ENCODE assay signal across 17 cellular contexts in genomic region chr14:91834571-91834970, GRCh38. TPM values are rescaled to one million over a fixed set of nuclear protein-coding genes. Genes with fewer than 3 reads are reported as not detected.
DNase-seq lines count a peak whose midpoint lies in the region; ATAC-seq, FAIRE-seq and TF ChIP-seq lines count a peak whose summit lies in the region.
"Had no signal": no experiment of that assay in that cellular context is flagged by ENCODE, and none has a peak within 500 bp of the region (broad histone marks: within the 10 kb centered on the region; RNA-seq: fewer than 3 reads in every experiment).

No MANE protein-coding gene starts in this region.

- H3K36me3 Mint-ChIP-seq in activated T-cell treated with anti-CD3 and anti-CD28 coated beads, Interleukin-2, amount 50 U/mL, for 72 hours (ENCODE audit: insufficient read depth in 2 of 2) = no peaks in the 10 kb centered on the region
- no peaks in the 10 kb centered on the region for H3K36me3 Mint-ChIP-seq in activated T-cell treated with anti-CD3 and anti-CD28 coated beads, Interleukin-2, amount 50 U/mL, for 24 hours (ENCODE audit: low read depth)
- H3K36me3 Mint-ChIP-seq in T-helper 17 cell (ENCODE audit: low read depth) (peaks cover 8% of the 10 kb centered on the region), memory B cell (no peaks in the 10 kb centered on the region)

- H3K9me3 Mint-ChIP-seq in activated T-cell treated with anti-CD3 and anti-CD28 coated beads, Interleukin-2, amount 50 U/mL, for 72 hours = peaks cover 0 to 3% of the 10 kb centered on the region in 2 donors
- H3K9me3 Mint-ChIP-seq in activated T-cell treated with anti-CD3 and anti-CD28 coated beads, Interleukin-2, amount 50 U/mL, for 24 hours = no peaks in the 10 kb centered on the region
- no peaks in the 10 kb centered on the region for H3K9me3 Mint-ChIP-seq in memory B cell

- no peaks in the 10 kb centered on the region for H3K27me3 Mint-ChIP-seq in activated T-cell treated with anti-CD3 and anti-CD28 coated beads, Interleukin-2, amount 50 U/mL, for 72 hours (ENCODE audit: low read depth)
- no peaks in the 10 kb centered on the region for H3K27me3 Mint-ChIP-seq in activated T-cell treated with anti-CD3 and anti-CD28 coated beads, Interleukin-2, amount 50 U/mL, for 24 hours
- H3K27me3 Mint-ChIP-seq in T-helper 17 cell (no peaks in the 10 kb centered on the region), memory B cell (peaks cover 5% of the 10 kb centered on the region)

- peak overlapping the region; percentile 2 to 92 for H3K4me3 Mint-ChIP-seq in activated T-cell treated with anti-CD3 and anti-CD28 coated beads, Interleukin-2, amount 50 U/mL, for 72 hours
- H3K4me3 Mint-ChIP-seq in activated T-cell treated with anti-CD3 and anti-CD28 coated beads, Interleukin-2, amount 50 U/mL, for 24 hours = no peak overlapping the region
- H3K4me3 Mint-ChIP-seq in T-helper 17 cell (peak overlapping the region; percentile 73), memory B cell (peak overlapping the region; percentile 2)

- ATAC-seq in activated T-cell treated with anti-CD3 and anti-CD28 coated beads, Interleukin-2, amount 50 U/mL, for 72 hours (replicated peaks in 1 of 2) = no peak
- ATAC-seq in T-helper 17 cell (no peak), memory B cell (ENCODE audit: low read depth) (no peak), thoracic aorta (ENCODE audit: insufficient number of reproducible peaks, low FRiP score, low read depth) (no peak), HG03175 (IDR thresholded peaks at IDR 0.05; ENCODE audit: unreplicated experiment) (no peak)
- ATAC-seq: heart left ventricle, Panc1 had no signal

- no peak for FAIRE-seq in H54 (lab: Jason Lieb, UNC)

- no peaks in the 10 kb centered on the region for H3K36me3 ChIP-seq in thoracic aorta
- H3K36me3 ChIP-seq: colonic mucosa, esophagus squamous epithelium, heart left ventricle, sigmoid colon had no signal

- H3K27ac ChIP-seq in thoracic aorta = peak overlapping the region; percentile 9 to 45
- H3K27ac ChIP-seq: colonic mucosa, heart left ventricle had no signal

- TF ChIP-seq POLR2A in H54 (IDR thresholded peaks at IDR 0.05; ENCODE audit: low read depth, low read length) = no peak

- H3K27me3 ChIP-seq in thoracic aorta (replicated peaks; ENCODE audit: insufficient read depth) = no peaks in the 10 kb centered on the region
- H3K27me3 ChIP-seq: colonic mucosa had no signal

- no peak for TF ChIP-seq CTCF in thoracic aorta (IDR thresholded peaks at IDR 0.05)

- H3K4me1 Mint-ChIP-seq in activated T-cell treated with anti-CD3 and anti-CD28 coated beads, Interleukin-2, amount 50 U/mL, for 72 hours (ENCODE audit: low read depth) = peaks cover 53% of the 10 kb centered on the region
- peaks cover 74% of the 10 kb centered on the region for H3K4me1 Mint-ChIP-seq in activated T-cell treated with anti-CD3 and anti-CD28 coated beads, Interleukin-2, amount 50 U/mL, for 24 hours (ENCODE audit: low read depth)
- peaks cover 45% of the 10 kb centered on the region for H3K4me1 Mint-ChIP-seq in T-helper 17 cell
- H3K4me1 Mint-ChIP-seq in memory B cell = peaks cover 26% of the 10 kb centered on the region

- peaks cover 18 to 48% of the 10 kb centered on the region in 2 donors for H3K4me1 ChIP-seq in thoracic aorta (ENCODE audit: control insufficient read depth in 1 of 2, low read depth in 2 of 2)

- H3K9me3 ChIP-seq in T-helper 17 cell (ENCODE audit: control insufficient read depth, low read length, poor library complexity, severe bottlenecking) = no peaks in the 10 kb centered on the region
- H3K9me3 ChIP-seq in thoracic aorta = no peaks in the 10 kb centered on the region
- H3K9me3 ChIP-seq: colonic mucosa, esophagus squamous epithelium, heart left ventricle, sigmoid colon had no signal

- no peak for DNase-seq in activated T-cell treated with anti-CD3 and anti-CD28 coated beads, Interleukin-2, amount 50 U/mL, for 72 hours
- DNase-seq in activated T-cell treated with anti-CD3 and anti-CD28 coated beads, Interleukin-2, amount 50 U/mL, for 24 hours = no peak
- DNase-seq in T-helper 17 cell (no peak), memory B cell (ENCODE audit: low spot score in 2 of 2) (no peak), thoracic aorta (ENCODE audit: low spot score) (no peak), H54 (ENCODE audit: insufficient read length, low spot score) (no peak), pons (ENCODE audit: low spot score) (no peak)
- DNase-seq: amniotic stem cell; colonic mucosa; DMS153; esophagus squamous epithelium; heart left ventricle; NCI-H1417 treated with DMSO at 0.1 percent for 48 hours; sigmoid colon; stimulated activated CD4-positive, alpha-beta T cell treated with anti-CD3 and anti-CD28 coated beads, Interleukin-4, amount 100 ng/mL, for 1 hour had no signal

- peak overlapping the region; percentile 3 for H3K27ac Mint-ChIP-seq in activated T-cell treated with anti-CD3 and anti-CD28 coated beads, Interleukin-2, amount 50 U/mL, for 72 hours
- no peak overlapping the region for H3K27ac Mint-ChIP-seq in activated T-cell treated with anti-CD3 and anti-CD28 coated beads, Interleukin-2, amount 50 U/mL, for 24 hours
- H3K27ac Mint-ChIP-seq in T-helper 17 cell = peak overlapping the region; percentile 47
- H3K27ac Mint-ChIP-seq in memory B cell = no peak overlapping the region

- H3K4me3 ChIP-seq in thoracic aorta = peak overlapping the region; percentile 92

RNA-seq across cellular contexts. Expression of gene TC2N, which starts 32.8 kb away (rescaled TPM):
- total RNA-seq in activated T-cell treated with anti-CD3 and anti-CD28 coated beads, Interleukin-2, amount 50 U/mL, for 72 hours = 10 to 100 TPM; 38.1 to 55.4 TPM
- total RNA-seq in T-helper 17 cell = 100 to 1,000 TPM; 178 to 214 TPM
- total RNA-seq in thoracic aorta = 100 to 1,000 TPM; 146 to 172 TPM

Comparison
In these comparisons a context has a peak if more than half of its experiments do, and no peak if none do; other contexts are left out.
1. H3K27ac Mint-ChIP-seq: peak in activated T-cell treated with anti-CD3 and anti-CD28 coated beads, Interleukin-2, amount 50 U/mL, for 72 hours (single experiment) and T-helper 17 cell (single experiment); none in activated T-cell treated with anti-CD3 and anti-CD28 coated beads, Interleukin-2, amount 50 U/mL, for 24 hours (single experiment) and memory B cell (single experiment).